Comparison of ENCODE assay signal across 8 cellular contexts in genomic region chr10:87869139-87869538, GRCh38. TPM values are rescaled to one million over a fixed set of nuclear protein-coding genes. Genes with fewer than 3 reads are reported as not detected.
DNase-seq lines count a peak whose midpoint lies in the region; ATAC-seq and TF ChIP-seq lines count a peak whose summit lies in the region.
"Not testable (repeated sequence)": the region's sequence is repeated elsewhere in the genome, so short reads cannot be mapped to it uniquely, and the experiment has no call there.
"Had no signal": no experiment of that assay in that cellular context is flagged by ENCODE, and none has a peak within 500 bp of the region (broad histone marks: within the 10 kb centered on the region; RNA-seq: fewer than 3 reads in every experiment).

No MANE protein-coding gene starts in this region.

- not testable (repeated sequence) for H3K9me3 ChIP-seq in PC-3 (ENCODE audit: low read length); heart right ventricle; naive thymus-derived CD4-positive, alpha-beta T cell (ENCODE audit: control insufficient read depth in 2 of 3, low read length in 3 of 3); skeletal muscle tissue (ENCODE audit: control insufficient read depth in 3 of 3, low read length in 3 of 3)

- H3K4me1 Mint-ChIP-seq in activated T-cell treated with anti-CD3 and anti-CD28 coated beads, Interleukin-2, amount 50 U/mL, for 4 hours (ENCODE audit: low read depth): peaks cover 67% of the 10 kb centered on the region
- peaks cover 61% of the 10 kb centered on the region for H3K4me1 Mint-ChIP-seq in chondrocyte (ENCODE audit: low read depth)
- H3K4me1 Mint-ChIP-seq in naive thymus-derived CD4-positive, alpha-beta T cell: peaks cover 51 to 82% (median 72%) of the 10 kb centered on the region in 7 donors

- peak overlapping the region; percentile 43 for H3K4me3 Mint-ChIP-seq in activated T-cell treated with anti-CD3 and anti-CD28 coated beads, Interleukin-2, amount 50 U/mL, for 4 hours
- H3K4me3 Mint-ChIP-seq in chondrocyte (ENCODE audit: unreplicated experiment): peak overlapping the region; percentile 58
- H3K4me3 Mint-ChIP-seq in naive thymus-derived CD4-positive, alpha-beta T cell: peak overlapping the region; percentile 68 to 98 (median 83)

- not testable (repeated sequence) for H3F3A ChIP-seq in PC-3 (ENCODE audit: low read length, unreplicated experiment)

- H3K4me1 ChIP-seq in PC-3 (ENCODE audit: insufficient read depth, low read length) (peaks cover 18% of the 10 kb centered on the region; the same call in 1 of the 2 replicates), heart right ventricle (peaks cover 0 to 70% (median 55%) of the 10 kb centered on the region in 9 donors)
- H3K4me1 ChIP-seq in naive thymus-derived CD4-positive, alpha-beta T cell (ENCODE audit: control insufficient read depth in 2 of 2, insufficient read depth in 2 of 2, low read length in 2 of 2): peaks cover 15 to 31% of the 10 kb centered on the region in 2 donors
- not testable (repeated sequence) for H3K4me1 ChIP-seq in skeletal muscle tissue (ENCODE audit: control insufficient read depth in 3 of 3, insufficient read depth in 3 of 3, low read length in 3 of 3)

- not testable (repeated sequence) for H3K27ac ChIP-seq in PC-3 (ENCODE audit: low read length); naive thymus-derived CD4-positive, alpha-beta T cell (ENCODE audit: low read depth, low read length); skeletal muscle tissue (ENCODE audit: low read depth, low read length)
- peak overlapping the region in 5 of 10 donors; percentile 5 to 99 (median 97) for H3K27ac ChIP-seq in heart right ventricle

- not testable (repeated sequence) for H3K27me3 Mint-ChIP-seq in activated T-cell treated with anti-CD3 and anti-CD28 coated beads, Interleukin-2, amount 50 U/mL, for 4 hours (ENCODE audit: low read depth); chondrocyte (ENCODE audit: low read depth); naive thymus-derived CD4-positive, alpha-beta T cell

- H2AFZ ChIP-seq in PC-3 (ENCODE audit: low read length): not testable (repeated sequence)

- intact Hi-C loops in PC-3 (cut with micrococcal nuclease): not testable (repeated sequence)
- intact Hi-C loops in heart right ventricle (cut with DNase I): loop anchor here in 7 of 10 donors (5.0 to 10.0 kb wide), 7 partner anchors 58 to 376 kb away; no protein-coding TSS in a partner anchor
- intact Hi-C loops in naive thymus-derived CD4-positive, alpha-beta T cell (cut with micrococcal nuclease): loop anchor here (10.0 kb wide), 2 partner anchors 774 to 966 kb away; partner anchors contain the start of genes GLUD1 (in 2 of the 2) and SHLD2 (in 2 of the 2)

- POLR2A ChIA-PET in PC-3 (lab: Charles Lee; ENCODE audit: unreplicated experiment); naive thymus-derived CD4-positive, alpha-beta T cell (lab: Charles Lee): not testable (repeated sequence)

- WGBS in heart right ventricle, 2 donors: 78 to 88% methylated on average over 9 of the region's 9 CpGs

- peak overlapping the region; percentile 52 for H3K27ac Mint-ChIP-seq in chondrocyte (ENCODE audit: unreplicated experiment)
- peak overlapping the region in 3 of 9 donors; percentile 7 to 69 (median 43) for H3K27ac Mint-ChIP-seq in naive thymus-derived CD4-positive, alpha-beta T cell

- H3K4me3 ChIP-seq in GM12865 (ENCODE audit: low read depth, low read length) (peak overlapping the region; percentile 79), PC-3 (ENCODE audit: low read length) (peak overlapping the region; percentile 94; the same call in 1 of the 2 replicates), heart right ventricle (peak overlapping the region in 8 of 10 donors; percentile 77 to 90 (median 84)), skeletal muscle tissue (ENCODE audit: low read length in 3 of 3) (peak overlapping the region; percentile 41 to 97 (median 90))
- not testable (repeated sequence) for H3K4me3 ChIP-seq in naive thymus-derived CD4-positive, alpha-beta T cell (ENCODE audit: low read length)

- CTCF ChIA-PET in PC-3 (lab: Charles Lee); naive thymus-derived CD4-positive, alpha-beta T cell (lab: Charles Lee): not testable (repeated sequence)

- H3K9ac ChIP-seq in PC-3 (ENCODE audit: low read length); skeletal muscle tissue (ENCODE audit: low read depth in 1 of 3, low read length in 3 of 3): not testable (repeated sequence)

- not testable (repeated sequence) for BruUV-seq in PC-3 (replicated peaks; lab: Mats Ljungman, UMichigan)

- H3K36me3 ChIP-seq in PC-3 (ENCODE audit: low read depth, low read length); naive thymus-derived CD4-positive, alpha-beta T cell (ENCODE audit: control insufficient read depth in 2 of 3, insufficient read depth in 3 of 3, low read length in 3 of 3); skeletal muscle tissue (ENCODE audit: control insufficient read depth in 3 of 3, insufficient read depth in 3 of 3, low read length in 3 of 3): not testable (repeated sequence)
- H3K36me3 ChIP-seq in heart right ventricle: peaks cover 0 to 18% (median 0%) of the 10 kb centered on the region in 9 donors

- peak overlapping the region; percentile 86 for H3K4me2 ChIP-seq in PC-3 (ENCODE audit: low read length)

- peaks cover 99% of the 10 kb centered on the region for H3K79me2 ChIP-seq in PC-3 (ENCODE audit: low read length)

- not testable (repeated sequence) for TF ChIP-seq CTCF in GM12865 (IDR thresholded peaks at IDR 0.05; ENCODE audit: insufficient read depth, low read depth, low read length, missing control alignments); PC-3 (conservative IDR thresholded peaks at IDR 0.05; ENCODE audit: low read depth, low read length); chondrocyte (IDR thresholded peaks at IDR 0.05); heart right ventricle (IDR thresholded peaks at IDR 0.05)

- not testable (repeated sequence) for H3K27me3 ChIP-seq in PC-3 (ENCODE audit: low read length); heart right ventricle; naive thymus-derived CD4-positive, alpha-beta T cell (ENCODE audit: control insufficient read depth in 2 of 2, insufficient read depth in 2 of 2, low read length in 2 of 2); skeletal muscle tissue (ENCODE audit: control insufficient read depth in 3 of 3, insufficient read depth in 3 of 3, low read length in 3 of 3)

- not testable (repeated sequence) for DNase-seq in GM12865 (ENCODE audit: low read depth); PC-3; activated T-cell treated with anti-CD3 and anti-CD28 coated beads, Interleukin-2, amount 50 U/mL, for 4 hours; chondrocyte (ENCODE audit: low spot score); heart right ventricle; naive thymus-derived CD4-positive, alpha-beta T cell

- H4K20me1 ChIP-seq in PC-3 (ENCODE audit: low read length): peaks cover 43% of the 10 kb centered on the region

- not testable (repeated sequence) for H3K36me3 Mint-ChIP-seq in activated T-cell treated with anti-CD3 and anti-CD28 coated beads, Interleukin-2, amount 50 U/mL, for 4 hours (ENCODE audit: insufficient read depth); chondrocyte (ENCODE audit: low read depth)
- peaks cover 4 to 26% (median 12%) of the 10 kb centered on the region in 5 donors for H3K36me3 Mint-ChIP-seq in naive thymus-derived CD4-positive, alpha-beta T cell

- not testable (repeated sequence) for H3K9me3 Mint-ChIP-seq in activated T-cell treated with anti-CD3 and anti-CD28 coated beads, Interleukin-2, amount 50 U/mL, for 4 hours; chondrocyte (ENCODE audit: low read depth); naive thymus-derived CD4-positive, alpha-beta T cell

- ATAC-seq in PC-3; activated T-cell treated with anti-CD3 and anti-CD28 coated beads, Interleukin-2, amount 50 U/mL, for 4 hours; heart right ventricle; naive thymus-derived CD4-positive, alpha-beta T cell: not testable (repeated sequence)

- H3K9me2 ChIP-seq in PC-3 (replicated peaks; ENCODE audit: low read length): not testable (repeated sequence)

RNA-seq across cellular contexts. Expression of gene PTEN, which starts 5.7 kb away (rescaled TPM):
- total RNA-seq in PC-3 (2014; rRNA removed): 7.8 and 18.5 TPM in 2 replicates
- 10 to 100 TPM; 32.8 to 37.2 (median 35.5) TPM for total RNA-seq in activated T-cell treated with anti-CD3 and anti-CD28 coated beads, Interleukin-2, amount 50 U/mL, for 4 hours
- 82.9 to 85.4 TPM (median 83.5 TPM) in 3 replicates for total RNA-seq in chondrocyte
- 10 to 100 TPM; 49.4 to 89.9 (median 56.9) TPM for total RNA-seq in heart right ventricle
- polyA plus RNA-seq in heart right ventricle: 10 to 100 TPM; 21.8 to 28.5 TPM
- 100 to 1,000 TPM in 1 of 5 experiments, 10 to 100 TPM in 4; 85.9 to 109 (median 93.5) TPM for total RNA-seq in naive thymus-derived CD4-positive, alpha-beta T cell
- polyA plus RNA-seq in naive thymus-derived CD4-positive, alpha-beta T cell: 10 to 100 TPM; 24.0 to 32.7 TPM
- total RNA-seq in skeletal muscle tissue: 76.2 TPM

RNA-seq across cellular contexts. Expression of gene KLLN, which starts 5.8 kb away (rescaled TPM):
- 0.15 and 0.23 TPM in 2 replicates for total RNA-seq in PC-3 (2014; rRNA removed)
- total RNA-seq in activated T-cell treated with anti-CD3 and anti-CD28 coated beads, Interleukin-2, amount 50 U/mL, for 4 hours: under 1 TPM; 0.32 to 0.43 (median 0.35) TPM
- 0.62 to 0.82 TPM (median 0.72 TPM) in 3 replicates for total RNA-seq in chondrocyte
- total RNA-seq in heart right ventricle: under 1 TPM; 0.17 to 0.69 (median 0.41) TPM
- under 1 TPM; 0.15 to 0.19 TPM for polyA plus RNA-seq in heart right ventricle
- 1 to 10 TPM in 2 of 5 experiments, under 1 TPM in 3; 0.32 to 1.6 (median 0.85) TPM for total RNA-seq in naive thymus-derived CD4-positive, alpha-beta T cell
- polyA plus RNA-seq in naive thymus-derived CD4-positive, alpha-beta T cell: under 1 TPM in 1 of 2 donors, not detected in 1; 0.25 TPM
- total RNA-seq in skeletal muscle tissue: under 0.01 TPM
- total RNA-seq: RPMI7951 had no signal

RNA-seq across cellular contexts. Expression of gene ATAD1, which starts 51.1 kb away (rescaled TPM):
- 14.9 and 15.7 TPM in 2 replicates for total RNA-seq in PC-3 (2014; rRNA removed)
- total RNA-seq in activated T-cell treated with anti-CD3 and anti-CD28 coated beads, Interleukin-2, amount 50 U/mL, for 4 hours: 10 to 100 TPM; 52.2 to 61.1 (median 52.5) TPM
- 50.6 to 55.3 TPM (median 54.9 TPM) in 3 replicates for total RNA-seq in chondrocyte
- 100 to 1,000 TPM in 5 of 10 donors, 10 to 100 TPM in 5; 90.4 to 147 (median 100) TPM for total RNA-seq in heart right ventricle
- 10 to 100 TPM; 18.4 to 27.5 TPM for polyA plus RNA-seq in heart right ventricle
- total RNA-seq in naive thymus-derived CD4-positive, alpha-beta T cell: 10 to 100 TPM; 33.5 to 53.4 (median 46.1) TPM
- 10 to 100 TPM; 34.5 to 38.4 TPM for polyA plus RNA-seq in naive thymus-derived CD4-positive, alpha-beta T cell
- 20.4 TPM for total RNA-seq in skeletal muscle tissue
- total RNA-seq: RPMI7951 had no signal
